ENCODE assay signal across 8 cellular contexts in the genomic region with DNA sequence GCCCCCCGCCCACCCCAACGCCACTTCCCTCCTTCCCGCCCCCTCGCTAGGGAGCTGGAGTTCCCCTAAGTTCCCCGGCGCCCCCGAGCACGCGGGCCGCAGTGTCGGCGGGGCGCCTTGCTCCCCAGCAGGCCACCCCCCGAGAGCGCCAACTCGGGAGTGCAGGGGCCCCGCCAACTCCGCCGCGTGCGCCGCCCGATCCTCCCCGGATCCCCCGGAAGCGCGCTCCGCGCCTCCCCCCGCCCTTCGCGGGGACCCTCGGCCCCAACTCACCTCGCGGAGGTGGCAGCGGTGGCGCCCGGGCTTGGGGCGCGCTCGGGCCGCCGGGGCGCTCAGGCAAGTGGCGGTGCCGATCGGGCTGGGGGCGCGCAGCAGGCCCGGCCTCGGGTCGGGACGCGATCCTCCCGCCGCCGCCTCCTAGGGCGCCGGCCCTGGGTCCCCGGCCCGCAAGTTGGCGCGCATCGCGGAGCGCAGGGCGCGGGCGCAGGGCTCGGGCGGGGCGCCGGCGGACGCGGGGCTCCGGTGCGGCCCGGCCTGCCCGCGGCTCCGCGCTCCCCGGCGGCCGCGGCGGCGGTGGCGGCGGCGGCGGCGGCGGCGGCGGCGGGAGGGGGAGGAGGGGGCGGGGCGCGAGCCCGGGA. TPM values are rescaled to one million over a fixed set of nuclear protein-coding genes. Genes with fewer than 3 reads are reported as not detected.
DNase-seq lines count a peak whose midpoint lies in the region; ATAC-seq and TF ChIP-seq lines count a peak whose summit lies in the region.

A gene (minus strand): TSS at position 578 of the 638 bp plus-strand sequence. CDS start 72,361 bp downstream, outside the sequence.

- H3K27ac ChIP-seq in MM.1S (ENCODE audit: low read length) (peak within 1 kb of the TSS; percentile 66; the same call in 1 of the 2 replicates), temporal lobe (ENCODE audit: low read depth, low read length) (peak within 1 kb of the TSS; percentile 74)

- H3K9me3 Mint-ChIP-seq in natural killer cell treated with Interleukin-12 subunit alpha and Interleukin-12 subunit beta and Interleukin-15 and Interleukin-18, amount 100 ng/mL, for 72 hours, result no peaks in the 10 kb centered on the region

- peaks cover 47% of the 10 kb centered on the region for H3K79me2 ChIP-seq in MM.1S (ENCODE audit: low read length)

- H3K4me2 ChIP-seq in MM.1S (ENCODE audit: low read depth, low read length), result peak within 1 kb of the TSS; percentile 73

- H3K27me3 Mint-ChIP-seq in natural killer cell treated with Interleukin-12 subunit alpha and Interleukin-12 subunit beta and Interleukin-15 and Interleukin-18, amount 100 ng/mL, for 72 hours, result no peaks in the 10 kb centered on the region

- H3K9ac ChIP-seq in ES-I3 (ENCODE audit: low read depth, low read length) (peak within 1 kb of the TSS; percentile 83), MM.1S (ENCODE audit: low read length) (peak within 1 kb of the TSS; percentile 78)

- no peaks in the 10 kb centered on the region for H3K9me3 ChIP-seq in ES-I3 (ENCODE audit: control insufficient read depth, insufficient read depth, low read length)
- H3K9me3 ChIP-seq in MM.1S (replicated peaks; ENCODE audit: insufficient read depth, low read length), result no peaks in the 10 kb centered on the region

- no peaks in the 10 kb centered on the region for H3K27me3 ChIP-seq in MM.1S (replicated peaks; ENCODE audit: insufficient read depth, low read length)

- no peak within 1 kb of the TSS for H3K27ac Mint-ChIP-seq in natural killer cell treated with Interleukin-12 subunit alpha and Interleukin-12 subunit beta and Interleukin-15 and Interleukin-18, amount 100 ng/mL, for 72 hours

- peaks cover 0 to 13% of the 10 kb centered on the region in 2 donors for H3K4me1 Mint-ChIP-seq in natural killer cell treated with Interleukin-12 subunit alpha and Interleukin-12 subunit beta and Interleukin-15 and Interleukin-18, amount 100 ng/mL, for 72 hours (ENCODE audit: low read depth in 2 of 2)

- H2AFZ ChIP-seq in MM.1S (ENCODE audit: low read length), result peak within 1 kb of the TSS; percentile 72

- no peak for TF ChIP-seq CTCF in MM.1S (IDR thresholded peaks at IDR 0.05; ENCODE audit: low read length)
- no peak for TF ChIP-seq CTCF in epithelial cell of proximal tubule (conservative IDR thresholded peaks at IDR 0.05; ENCODE audit: low read depth, low read length)

- H3F3A ChIP-seq in MM.1S (ENCODE audit: insufficient read depth, low read length), result peaks cover 4% of the 10 kb centered on the region; the same call in 1 of the 2 replicates

- H3K4me3 ChIP-seq in MM.1S (ENCODE audit: low read length) (peak within 1 kb of the TSS; percentile 77), epithelial cell of proximal tubule (ENCODE audit: low read depth, low read length) (peak within 1 kb of the TSS; percentile 95)

- no peaks in the 10 kb centered on the region for H3K36me3 Mint-ChIP-seq in natural killer cell treated with Interleukin-12 subunit alpha and Interleukin-12 subunit beta and Interleukin-15 and Interleukin-18, amount 100 ng/mL, for 72 hours

- peak within 1 kb of the TSS; percentile 84 for H3K4me3 Mint-ChIP-seq in natural killer cell treated with Interleukin-12 subunit alpha and Interleukin-12 subunit beta and Interleukin-15 and Interleukin-18, amount 100 ng/mL, for 72 hours

- no peaks in the 10 kb centered on the region for H3K36me3 ChIP-seq in ES-I3 (ENCODE audit: insufficient read depth, low read length)
- H3K36me3 ChIP-seq in MM.1S (replicated peaks; ENCODE audit: insufficient read depth, low read length), result no peaks in the 10 kb centered on the region

- H4K20me1 ChIP-seq in MM.1S (ENCODE audit: insufficient read depth, low read length), result peaks cover 6% of the 10 kb centered on the region; the same call in 1 of the 2 replicates

- no peaks in the 10 kb centered on the region for H3K9me2 ChIP-seq in MM.1S (replicated peaks; ENCODE audit: insufficient read depth, low read length)

- peaks cover 29% of the 10 kb centered on the region for H3K4me1 ChIP-seq in ES-I3 (ENCODE audit: insufficient read depth, low read length)
- H3K4me1 ChIP-seq in MM.1S (ENCODE audit: low read length), result peaks cover 7% of the 10 kb centered on the region

- DNase-seq in MM.1S, result peak; percentile 29
- peak; percentile 66 for DNase-seq in activated CD8-positive, alpha-beta memory T cell treated with anti-CD3 and anti-CD28 coated beads, Interleukin-2, amount 50 U/mL, for 4 hours
- DNase-seq in epithelial cell of proximal tubule (ENCODE audit: low read depth), result no peak
- no peak for DNase-seq in natural killer cell treated with Interleukin-12 subunit alpha and Interleukin-12 subunit beta and Interleukin-15 and Interleukin-18, amount 100 ng/mL, for 72 hours (ENCODE audit: low spot score)
- no peak for DNase-seq in DMS153 treated with DMSO at 0.1 percent for 48 hours (lab: John Stamatoyannopoulos, UW; ENCODE audit: unreplicated experiment)

- peak; percentile 15 for ATAC-seq in GM21825 (IDR thresholded peaks at IDR 0.05; ENCODE audit: unreplicated experiment)
- peak; percentile 58 to 61 for ATAC-seq in natural killer cell treated with Interleukin-12 subunit alpha and Interleukin-12 subunit beta and Interleukin-15 and Interleukin-18, amount 100 ng/mL, for 72 hours

RNA-seq across cellular contexts. Expression of the gene that starts here (rescaled TPM):
- 43.8 and 50.4 TPM in 2 replicates for total RNA-seq in epithelial cell of proximal tubule
- 100 to 1,000 TPM in 1 of 2 donors, 10 to 100 TPM in 1; 80.8 to 133 TPM for total RNA-seq in natural killer cell treated with Interleukin-12 subunit alpha and Interleukin-12 subunit beta and Interleukin-15 and Interleukin-18, amount 100 ng/mL, for 72 hours
- total RNA-seq in temporal lobe, result 20.7 TPM

Comparison
In these comparisons a context has a peak if more than half of its experiments do, and no peak if none do; other contexts are left out.
1. DNase-seq: peak in MM.1S (single experiment) and activated CD8-positive, alpha-beta memory T cell treated with anti-CD3 and anti-CD28 coated beads, Interleukin-2, amount 50 U/mL, for 4 hours (single experiment); none in epithelial cell of proximal tubule (single experiment), natural killer cell treated with Interleukin-12 subunit alpha and Interleukin-12 subunit beta and Interleukin-15 and Interleukin-18, amount 100 ng/mL, for 72 hours (single experiment) and DMS153 treated with DMSO at 0.1 percent for 48 hours (single experiment).